ENCODE assay signal across 9 cellular contexts in genomic region chr16:700684-701584, GRCh38. TPM values are rescaled to one million over a fixed set of nuclear protein-coding genes. Genes with fewer than 3 reads are reported as not detected.
A peak's percentile ranks its signal among the peaks of the same experiment; 100 is the strongest.
DNase-seq lines count a peak whose midpoint lies in the region; ATAC-seq and TF ChIP-seq lines count a peak whose summit lies in the region.
"Had no signal": no experiment of that assay in that cellular context is flagged by ENCODE, and none has a peak within 500 bp of the region (broad histone marks: within the 10 kb centered on the region; RNA-seq: fewer than 3 reads in every experiment).

No MANE protein-coding gene starts in this region.

- H2BK120ac ChIP-seq in IMR-90 (ENCODE audit: low read depth, low read length): no peak overlapping the region

- no peaks in the 10 kb centered on the region for H3K36me3 Mint-ChIP-seq in activated naive CD4-positive, alpha-beta T cell treated with anti-CD3 and anti-CD28 coated beads, Interleukin-2, amount 10 ng/mL, durations not matched to agents 7 days and 5 days

- CTCF ChIA-PET in IMR-90 (lab: Yijun Ruan, JAX): interaction anchor here (0.6 kb wide), 1 partner anchor 1194 kb away, joined by 3 read pairs; no protein-coding TSS in a partner anchor
- CTCF ChIA-PET in activated naive CD4-positive, alpha-beta T cell treated with anti-CD3 and anti-CD28 coated beads, Interleukin-2, amount 10 ng/mL, durations not matched to agents 7 days and 5 days (lab: Charles Lee): interaction anchor here (0.7 to 2.9 kb wide), 2 partner anchors 12 to 84 kb away, joined by 3 to 15 read pairs; no protein-coding TSS in a partner anchor

- H2AFZ ChIP-seq in IMR-90 (replicated peaks; ENCODE audit: low read length, poor library complexity): no peak overlapping the region

- DNase-seq in AG08396 (ENCODE audit: low spot score): peak; percentile 71
- DNase-seq in IMR-90: no peak
- DNase-seq in activated naive CD4-positive, alpha-beta T cell treated with anti-CD3 and anti-CD28 coated beads, Interleukin-2, amount 10 ng/mL, durations not matched to agents 7 days and 5 days: peak; percentile 65
- DNase-seq in right lobe of liver: no peak
- no peak for DNase-seq in SIG-M5 treated with dmso at 0.1 percent for 504 hours (lab: John Stamatoyannopoulos, UW; ENCODE audit: unreplicated experiment)
- DNase-seq in NCI-H1092 treated with DMSO at 0.1 percent for 48 hours (lab: John Stamatoyannopoulos, UW): no peak
- no peak for DNase-seq in kidney glomerular epithelial cell (lab: John Stamatoyannopoulos, UW)
- DNase-seq in pons (ENCODE audit: low spot score): no peak
- DNase-seq: NCI-H524 treated with DMSO at 0.1 percent for 48 hours had no signal

- no peak overlapping the region for H2AK5ac ChIP-seq in IMR-90 (ENCODE audit: low read depth, low read length)

- TF ChIP-seq POLR2A in IMR-90 (IDR thresholded peaks at IDR 0.05; ENCODE audit: low read depth, low read length) (no peak), right lobe of liver (IDR thresholded peaks at IDR 0.05) (no peak)

- H4K20me1 ChIP-seq in IMR-90 (ENCODE audit: insufficient read depth, low read length): peaks cover 5% of the 10 kb centered on the region

- H3K4me2 ChIP-seq in IMR-90 (ENCODE audit: low read depth, low read length): no peak overlapping the region

- H3K14ac ChIP-seq in IMR-90 (replicated peaks; ENCODE audit: low read depth, low read length): no peak overlapping the region

- H2BK15ac ChIP-seq in IMR-90 (ENCODE audit: low read depth, low read length): no peak overlapping the region

- POLR2A ChIA-PET in IMR-90 (lab: Charles Lee; ENCODE audit: unreplicated experiment): no interaction called here

- no peaks in the 10 kb centered on the region for H3K79me1 ChIP-seq in IMR-90 (ENCODE audit: low read depth in 1 of 2, low read length in 2 of 2)

- no peaks in the 10 kb centered on the region for H3K4me1 ChIP-seq in IMR-90 (ENCODE audit: control insufficient read depth, insufficient read depth, low read length)
- no peaks in the 10 kb centered on the region for H3K4me1 ChIP-seq in right lobe of liver

- H3K9me1 ChIP-seq in IMR-90 (ENCODE audit: insufficient read depth, low read length): no peaks in the 10 kb centered on the region

- ATAC-seq in IMR-90 (ENCODE audit: low read depth): peak; percentile 88
- ATAC-seq in right lobe of liver: peak; percentile 36 to 72 (median 46)

- 6% methylated on average over 36 of the region's 76 CpGs; no CpG with 5 or more reads in 1 of the 2 experiments for WGBS in IMR-90 (ENCODE audit: extremely low coverage in 2 of 2, insufficient read length in 1 of 2), 2 experiments
- 13% methylated on average over 22 of the region's 76 CpGs for WGBS in right lobe of liver (ENCODE audit: insufficient coverage, low coverage, low lambda C conversion rate, missing lambda C conversion rate)

- H3K27me3 ChIP-seq in IMR-90 (ENCODE audit: control insufficient read depth, insufficient read depth, low read length) (peaks cover 69% of the 10 kb centered on the region), right lobe of liver (peaks cover 8 to 20% of the 10 kb centered on the region in 2 donors)

- no peaks in the 10 kb centered on the region for H3K9me3 Mint-ChIP-seq in activated naive CD4-positive, alpha-beta T cell treated with anti-CD3 and anti-CD28 coated beads, Interleukin-2, amount 10 ng/mL, durations not matched to agents 7 days and 5 days

- H3K27ac Mint-ChIP-seq in activated naive CD4-positive, alpha-beta T cell treated with anti-CD3 and anti-CD28 coated beads, Interleukin-2, amount 10 ng/mL, durations not matched to agents 7 days and 5 days: no peak overlapping the region

- no peak overlapping the region for H2BK20ac ChIP-seq in IMR-90 (ENCODE audit: low read depth, low read length)

- no peak overlapping the region for H3K18ac ChIP-seq in IMR-90 (ENCODE audit: low read depth, low read length)

- BruUV-seq in IMR-90 (replicated peaks; lab: Mats Ljungman, UMichigan): no TSS peak

- TF ChIP-seq RAD21 in IMR-90 (IDR thresholded peaks at IDR 0.05; ENCODE audit: low read length): no peak

- H3K23ac ChIP-seq in IMR-90 (ENCODE audit: low read depth, low read length): no peak overlapping the region

- H3K27ac ChIP-seq in IMR-90 (ENCODE audit: insufficient read depth, low read length): no peak overlapping the region
- no peak overlapping the region for H3K27ac ChIP-seq in right lobe of liver

- no peak overlapping the region for H3K4me3 Mint-ChIP-seq in activated naive CD4-positive, alpha-beta T cell treated with anti-CD3 and anti-CD28 coated beads, Interleukin-2, amount 10 ng/mL, durations not matched to agents 7 days and 5 days

- H3K9ac ChIP-seq in IMR-90 (ENCODE audit: low read depth, low read length): no peak overlapping the region

- TF ChIP-seq CTCF in IMR-90 (conservative IDR thresholded peaks at IDR 0.05; ENCODE audit: low read depth, low read length) (no peak), right lobe of liver (IDR thresholded peaks at IDR 0.05) (no peak)

- H3K4me3 ChIP-seq in IMR-90 (ENCODE audit: insufficient read depth, low read depth, low read length) (no peak overlapping the region), right lobe of liver (no peak overlapping the region)

- no peak overlapping the region for H4K8ac ChIP-seq in IMR-90 (ENCODE audit: low read depth in 2 of 2, low read length in 2 of 2)

- no peak overlapping the region for H3K56ac ChIP-seq in IMR-90 (ENCODE audit: extremely low read depth, insufficient read depth, low read length)

- dilution Hi-C loops in IMR-90 (cut with HindIII; ENCODE audit: low sequenced_read_pairs, unreplicated experiment): no loop called here

- H3K27me3 Mint-ChIP-seq in activated naive CD4-positive, alpha-beta T cell treated with anti-CD3 and anti-CD28 coated beads, Interleukin-2, amount 10 ng/mL, durations not matched to agents 7 days and 5 days: peaks cover 78% of the 10 kb centered on the region

- peaks cover 24% of the 10 kb centered on the region for H3K4me1 Mint-ChIP-seq in activated naive CD4-positive, alpha-beta T cell treated with anti-CD3 and anti-CD28 coated beads, Interleukin-2, amount 10 ng/mL, durations not matched to agents 7 days and 5 days

- no peak overlapping the region for H3K4ac ChIP-seq in IMR-90 (ENCODE audit: low read depth, low read length)

- no peak overlapping the region for H4K5ac ChIP-seq in IMR-90 (ENCODE audit: low read depth, low read length)

- H3K36me3 ChIP-seq in IMR-90 (ENCODE audit: control insufficient read depth, insufficient read depth, low read length) (no peaks in the 10 kb centered on the region), right lobe of liver (no peaks in the 10 kb centered on the region)

- H3K9me3 ChIP-seq in IMR-90 (ENCODE audit: control insufficient read depth, insufficient read depth, low read length) (no peaks in the 10 kb centered on the region), right lobe of liver (no peaks in the 10 kb centered on the region)

- in situ Hi-C loops in IMR-90 (cut with MboI; ENCODE audit: low sequenced_read_pairs): loop anchor here (25.0 kb wide), 1 partner anchor 361 kb away; the partner anchor contains the start of gene SSTR5

- no peak overlapping the region for H2AK9ac ChIP-seq in IMR-90 (replicated peaks; ENCODE audit: low read depth, low read length, poor library complexity)

- intact Hi-C loops in IMR-90 (cut with micrococcal nuclease): no loop called here
- intact Hi-C loops in right lobe of liver (cut with DNase I): no loop called here

- H4K91ac ChIP-seq in IMR-90 (ENCODE audit: insufficient read depth, low read depth, low read length): no peak overlapping the region

- H2BK5ac ChIP-seq in IMR-90 (ENCODE audit: low read depth, low read length, poor library complexity, severe bottlenecking): no peak overlapping the region

TF ChIP-seq in IMR-90, 13 proteins besides CTCF, POLR2A, EP300 and RAD21:
- TF ChIP-seq NFE2L2 (IDR thresholded peaks at IDR 0.05; ENCODE audit: low read depth, low read length) (no peak), MXI1 (IDR thresholded peaks at IDR 0.05; ENCODE audit: borderline replicate concordance, low read depth, low read length) (peak; percentile 42; the same call in 1 of the 2 replicates)

RNA-seq across cellular contexts. Expression of gene FBXL16, which starts 4.7 kb away (rescaled TPM):
- 0.18 and 0.56 TPM in 2 replicates for total RNA-seq in IMR-90 (2012; rRNA removed)
- 2.2 and 3.0 TPM in 2 replicates for polyA plus RNA-seq in IMR-90 (2012; rRNA removed)
- 0.88 and 2.6 TPM in 2 replicates for polyA plus RNA-seq in IMR-90 (2012; cell fraction: cytosol; rRNA removed)
- 1.6 and 4.8 TPM in 2 replicates for polyA plus RNA-seq in IMR-90 (2012; cell fraction: nucleus; rRNA removed; ENCODE audit: low replicate concordance)
- total RNA-seq in right lobe of liver: 1 to 10 TPM in 2 of 6 experiments, under 1 TPM in 1, not detected in 3; 0.05 to 2.3 (median 1.7) TPM

RNA-seq across cellular contexts. Expression of gene WDR24, which starts 10.7 kb away (rescaled TPM):
- total RNA-seq in IMR-90 (2012; rRNA removed): 0.72 and 1.1 TPM in 2 replicates
- 8.7 and 10.8 TPM in 2 replicates for polyA plus RNA-seq in IMR-90 (2012; rRNA removed)
- 7.8 and 7.9 TPM in 2 replicates for polyA plus RNA-seq in IMR-90 (2012; cell fraction: cytosol; rRNA removed)
- polyA plus RNA-seq in IMR-90 (2012; cell fraction: nucleus; rRNA removed; ENCODE audit: low replicate concordance): 22.4 and 54.8 TPM in 2 replicates
- total RNA-seq in right lobe of liver: 10 to 100 TPM in 1 of 6 experiments, 1 to 10 TPM in 5; 5.5 to 11.7 (median 9.7) TPM

RNA-seq across cellular contexts. Expression of gene METRN, which starts 14.0 kb away (rescaled TPM):
- total RNA-seq in IMR-90 (2012; rRNA removed) (6.1 and 8.6 TPM in 2 replicates), right lobe of liver (10 to 100 TPM; 14.0 to 43.7 (median 26.2) TPM)
- 48.2 and 91.1 TPM in 2 replicates for polyA plus RNA-seq in IMR-90 (2012; rRNA removed)
- polyA plus RNA-seq in IMR-90 (2012; cell fraction: cytosol; rRNA removed): 17.8 and 53.0 TPM in 2 replicates
- polyA plus RNA-seq in IMR-90 (2012; cell fraction: nucleus; rRNA removed; ENCODE audit: low replicate concordance): 15.9 and 43.0 TPM in 2 replicates

RNA-seq across cellular contexts. Expression of gene JMJD8, which starts 16.8 kb away (rescaled TPM):
- total RNA-seq in IMR-90 (2012; rRNA removed) (17.2 and 17.7 TPM in 2 replicates), right lobe of liver (10 to 100 TPM; 26.9 to 68.1 (median 36.9) TPM)
- 62.5 and 72.2 TPM in 2 replicates for polyA plus RNA-seq in IMR-90 (2012; rRNA removed)
- polyA plus RNA-seq in IMR-90 (2012; cell fraction: cytosol; rRNA removed): 54.7 and 85.9 TPM in 2 replicates
- 54.8 and 132 TPM in 2 replicates for polyA plus RNA-seq in IMR-90 (2012; cell fraction: nucleus; rRNA removed; ENCODE audit: low replicate concordance)

RNA-seq across cellular contexts. Expression of gene ANTKMT, which starts 20.0 kb away (rescaled TPM):
- total RNA-seq in IMR-90 (2012; rRNA removed) (7.3 and 7.5 TPM in 2 replicates), right lobe of liver (10 to 100 TPM; 19.7 to 56.0 (median 28.2) TPM)
- 16.2 and 25.7 TPM in 2 replicates for polyA plus RNA-seq in IMR-90 (2012; rRNA removed)
- polyA plus RNA-seq in IMR-90 (2012; cell fraction: cytosol; rRNA removed): 62.9 and 94.1 TPM in 2 replicates
- 58.1 and 200 TPM in 2 replicates for polyA plus RNA-seq in IMR-90 (2012; cell fraction: nucleus; rRNA removed; ENCODE audit: low replicate concordance)

Comparison
In these comparisons a context has a peak if more than half of its experiments do, and no peak if none do; other contexts are left out.
1. DNase-seq: peak in AG08396 (single experiment) and activated naive CD4-positive, alpha-beta T cell treated with anti-CD3 and anti-CD28 coated beads, Interleukin-2, amount 10 ng/mL, durations not matched to agents 7 days and 5 days (single experiment); none in IMR-90 (single experiment), right lobe of liver (0 of 3), SIG-M5 treated with dmso at 0.1 percent for 504 hours (single experiment), NCI-H1092 treated with DMSO at 0.1 percent for 48 hours (single experiment), kidney glomerular epithelial cell (single experiment) and pons (single experiment).